Comparison of ENCODE assay signal across 8 cellular contexts in the genomic region with DNA sequence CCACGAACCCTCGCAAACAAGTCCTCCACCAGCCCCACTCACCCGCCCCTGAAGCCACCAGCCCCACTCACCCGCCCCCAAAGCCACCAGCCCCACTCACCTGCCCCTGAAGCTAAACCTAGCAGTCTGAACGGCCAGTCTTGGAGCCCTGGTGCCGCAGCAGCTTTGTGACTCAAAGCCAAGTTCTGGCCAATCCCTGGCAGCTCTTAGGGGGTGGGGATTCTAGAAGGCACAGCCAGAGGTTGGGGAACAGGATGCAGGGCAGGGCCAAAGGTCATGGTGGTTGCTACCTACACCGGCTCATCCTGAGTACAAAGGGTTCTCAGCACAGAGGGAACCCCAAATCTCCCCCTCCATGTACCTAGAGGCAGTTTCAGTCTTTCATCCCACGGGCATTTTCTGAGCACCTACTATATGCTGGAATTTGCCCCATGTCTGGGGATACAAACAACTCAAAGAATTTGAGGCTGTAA. TPM values are rescaled to one million over a fixed set of nuclear protein-coding genes. Genes with fewer than 3 reads are reported as not detected.
A peak's percentile ranks its signal among the peaks of the same experiment; 100 is the strongest.
DNase-seq lines count a peak whose midpoint lies in the region; ATAC-seq and TF ChIP-seq lines count a peak whose summit lies in the region.

A gene with protein sequence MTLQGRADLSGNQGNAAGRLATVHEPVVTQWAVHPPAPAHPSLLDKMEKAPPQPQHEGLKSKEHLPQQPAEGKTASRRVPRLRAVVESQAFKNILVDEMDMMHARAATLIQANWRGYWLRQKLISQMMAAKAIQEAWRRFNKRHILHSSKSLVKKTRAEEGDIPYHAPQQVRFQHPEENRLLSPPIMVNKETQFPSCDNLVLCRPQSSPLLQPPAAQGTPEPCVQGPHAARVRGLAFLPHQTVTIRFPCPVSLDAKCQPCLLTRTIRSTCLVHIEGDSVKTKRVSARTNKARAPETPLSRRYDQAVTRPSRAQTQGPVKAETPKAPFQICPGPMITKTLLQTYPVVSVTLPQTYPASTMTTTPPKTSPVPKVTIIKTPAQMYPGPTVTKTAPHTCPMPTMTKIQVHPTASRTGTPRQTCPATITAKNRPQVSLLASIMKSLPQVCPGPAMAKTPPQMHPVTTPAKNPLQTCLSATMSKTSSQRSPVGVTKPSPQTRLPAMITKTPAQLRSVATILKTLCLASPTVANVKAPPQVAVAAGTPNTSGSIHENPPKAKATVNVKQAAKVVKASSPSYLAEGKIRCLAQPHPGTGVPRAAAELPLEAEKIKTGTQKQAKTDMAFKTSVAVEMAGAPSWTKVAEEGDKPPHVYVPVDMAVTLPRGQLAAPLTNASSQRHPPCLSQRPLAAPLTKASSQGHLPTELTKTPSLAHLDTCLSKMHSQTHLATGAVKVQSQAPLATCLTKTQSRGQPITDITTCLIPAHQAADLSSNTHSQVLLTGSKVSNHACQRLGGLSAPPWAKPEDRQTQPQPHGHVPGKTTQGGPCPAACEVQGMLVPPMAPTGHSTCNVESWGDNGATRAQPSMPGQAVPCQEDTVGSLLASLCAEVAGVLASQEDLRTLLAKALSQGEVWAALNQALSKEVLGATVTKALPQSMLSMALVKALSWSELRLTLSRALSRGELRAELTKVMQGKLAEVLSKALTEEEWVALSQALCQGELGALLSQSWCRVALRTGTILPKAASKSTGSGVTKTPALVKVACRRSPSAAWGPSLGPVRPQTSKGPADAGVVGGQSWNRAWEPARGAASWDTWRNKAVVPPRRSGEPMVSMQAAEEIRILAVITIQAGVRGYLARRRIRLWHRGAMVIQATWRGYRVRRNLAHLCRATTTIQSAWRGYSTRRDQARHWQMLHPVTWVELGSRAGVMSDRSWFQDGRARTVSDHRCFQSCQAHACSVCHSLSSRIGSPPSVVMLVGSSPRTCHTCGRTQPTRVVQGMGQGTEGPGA (N-terminal part only) (minus strand): TSS at position 150 of the 473 bp plus-strand sequence. CDS start 4,974 bp downstream, outside the sequence.

- no peaks in the 10 kb centered on the region for H3K27me3 ChIP-seq in HCT116 (ENCODE audit: insufficient read depth, low read length)
- H3K27me3 ChIP-seq in skeletal muscle satellite cell (ENCODE audit: control insufficient read depth, insufficient read depth, low read length) = no peaks in the 10 kb centered on the region

- peaks cover 17% of the 10 kb centered on the region for H3K36me3 Mint-ChIP-seq in activated CD4-positive, alpha-beta memory T cell treated with anti-CD3 and anti-CD28 coated beads for 36 hours
- H3K36me3 Mint-ChIP-seq in glutamatergic neuron (ENCODE audit: unreplicated experiment) = peaks cover 2% of the 10 kb centered on the region

- no peaks in the 10 kb centered on the region for H3K9me3 Mint-ChIP-seq in activated CD4-positive, alpha-beta memory T cell treated with anti-CD3 and anti-CD28 coated beads for 36 hours
- peaks cover 11% of the 10 kb centered on the region for H3K9me3 Mint-ChIP-seq in glutamatergic neuron (ENCODE audit: unreplicated experiment)

- peaks cover 57 to 71% of the 10 kb centered on the region in 2 experiments for H3K4me1 ChIP-seq in HCT116 (ENCODE audit: control insufficient read depth in 1 of 2, insufficient read depth in 2 of 2, low read length in 2 of 2)
- H3K4me1 ChIP-seq in skeletal muscle satellite cell (ENCODE audit: control insufficient read depth, insufficient read depth, low read length) = peaks cover 33% of the 10 kb centered on the region

- peak within 1 kb of the TSS; percentile 92 for H3K27ac ChIP-seq in HCT116 (ENCODE audit: low read depth, low read length)

- peak; percentile 73 for ATAC-seq in HCT116

- H2AFZ ChIP-seq in HCT116 (ENCODE audit: low read depth, low read length, poor library complexity, severe bottlenecking) = no peak within 1 kb of the TSS

- TF ChIP-seq POLR2A in HCT116 (IDR thresholded peaks at IDR 0.05; ENCODE audit: borderline replicate concordance, extremely low read depth, insufficient read depth, insufficient read length) = no peak

- DNase-seq in HCT116 (ENCODE audit: low read depth, low spot score) (no peak), glutamatergic neuron (no peak), GM20000 (ENCODE audit: low spot score) (no peak), T-helper 9 cell (no peak), NCI-H748 (lab: John Stamatoyannopoulos, UW; ENCODE audit: unreplicated experiment) (no peak)
- peak; percentile 48 for DNase-seq in activated CD4-positive, alpha-beta memory T cell treated with anti-CD3 and anti-CD28 coated beads for 36 hours
- DNase-seq in activated effector memory CD4-positive, alpha-beta T cell treated with anti-CD3 and anti-CD28 coated beads, Interleukin-2, amount 50 U/mL, for 16 hours = no peak

- no peaks in the 10 kb centered on the region for H4K20me1 ChIP-seq in HCT116 (ENCODE audit: insufficient read depth)

- no peak for TF ChIP-seq RAD21 in HCT116 (IDR thresholded peaks at IDR 0.05; ENCODE audit: low read depth)

- peaks cover 33% of the 10 kb centered on the region for H3K4me1 Mint-ChIP-seq in activated CD4-positive, alpha-beta memory T cell treated with anti-CD3 and anti-CD28 coated beads for 36 hours (ENCODE audit: low read depth)
- peaks cover 4% of the 10 kb centered on the region for H3K4me1 Mint-ChIP-seq in glutamatergic neuron (ENCODE audit: low read depth, unreplicated experiment)

- H3K27me3 Mint-ChIP-seq in activated CD4-positive, alpha-beta memory T cell treated with anti-CD3 and anti-CD28 coated beads for 36 hours = no peaks in the 10 kb centered on the region
- H3K27me3 Mint-ChIP-seq in glutamatergic neuron (ENCODE audit: unreplicated experiment) = peaks cover 10% of the 10 kb centered on the region

- peak within 1 kb of the TSS; percentile 66 for H3K9ac ChIP-seq in HCT116 (ENCODE audit: low read length)
- peak within 1 kb of the TSS; percentile 47 for H3K9ac ChIP-seq in skeletal muscle satellite cell (ENCODE audit: low read depth, low read length)

- H3K4me2 ChIP-seq in HCT116 (ENCODE audit: low read length) (peak within 1 kb of the TSS; percentile 87), skeletal muscle satellite cell (ENCODE audit: low read length) (peak within 1 kb of the TSS; percentile 64)

- peak within 1 kb of the TSS; percentile 23 for H3K27ac Mint-ChIP-seq in activated CD4-positive, alpha-beta memory T cell treated with anti-CD3 and anti-CD28 coated beads for 36 hours
- peak within 1 kb of the TSS; percentile 28 for H3K27ac Mint-ChIP-seq in glutamatergic neuron (ENCODE audit: unreplicated experiment)

- RAD21 ChIA-PET in HCT116 (lab: Charles Lee; ENCODE audit: low non-redundant PET in 1 of 2, low total read pairs in 2 of 2, uncharacterized antibody in 2 of 2, unreplicated experiment in 2 of 2) = interaction anchor here (0.6 to 1.7 kb wide), 6 partner anchors 18 to 54 kb away, joined by 3 to 10 read pairs (median 3); no protein-coding TSS in a partner anchor

- H3K9me3 ChIP-seq in HCT116 (ENCODE audit: control insufficient read depth in 1 of 2, insufficient read depth in 1 of 2, low read depth in 1 of 2, low read length in 2 of 2) (no peaks in the 10 kb centered on the region), skeletal muscle satellite cell (replicated peaks; ENCODE audit: low read length) (no peaks in the 10 kb centered on the region)

- CTCF ChIA-PET in HCT116 (lab: Charles Lee) = interaction anchor here (0.5 to 2.3 kb wide), 8 partner anchors 19 to 143 kb away, joined by 3 to 15 read pairs (median 3); a partner anchor contains a TSS
- CTCF ChIA-PET in activated CD4-positive, alpha-beta memory T cell treated with anti-CD3 and anti-CD28 coated beads for 36 hours (lab: Charles Lee) = interaction anchor here (1.1 to 11.5 kb wide), 7 partner anchors 22 to 114 kb away, joined by 3 to 321 read pairs (median 4); a partner anchor contains a TSS

- POLR2A ChIA-PET in HCT116 (lab: Charles Lee) = interaction anchor here (0.6 to 5.3 kb wide), 10 partner anchors 18 to 115 kb away, joined by 3 to 24 read pairs (median 4); a partner anchor contains a TSS
- POLR2A ChIA-PET in activated CD4-positive, alpha-beta memory T cell treated with anti-CD3 and anti-CD28 coated beads for 36 hours (lab: Charles Lee) = no interaction called here

- H3K9me2 ChIP-seq in HCT116 (ENCODE audit: insufficient read depth) = no peaks in the 10 kb centered on the region

- H3K4me3 Mint-ChIP-seq in activated CD4-positive, alpha-beta memory T cell treated with anti-CD3 and anti-CD28 coated beads for 36 hours = no peak within 1 kb of the TSS
- H3K4me3 Mint-ChIP-seq in glutamatergic neuron (ENCODE audit: unreplicated experiment) = no peak within 1 kb of the TSS

- BruUV-seq in HCT116 (replicated peaks; lab: Mats Ljungman, UMichigan) = no TSS peak

- TF ChIP-seq CTCF in HCT116 (IDR thresholded peaks at IDR 0.05 in 2 of 3, conservative IDR thresholded peaks at IDR 0.05 in 1 of 3; ENCODE audit: borderline replicate concordance in 1 of 3, insufficient read depth in 1 of 3, low read depth in 2 of 3, low read length in 2 of 3) (no peak), glutamatergic neuron (IDR thresholded peaks at IDR 0.05; ENCODE audit: partially characterized antibody, unreplicated experiment) (no peak), GM20000 (IDR thresholded peaks at IDR 0.05; ENCODE audit: extremely low read depth, missing control alignments) (no peak)

- H3K79me2 ChIP-seq in HCT116 (ENCODE audit: insufficient read depth, low read length) = peaks cover 20% of the 10 kb centered on the region

- H3K36me3 ChIP-seq in HCT116 (ENCODE audit: control insufficient read depth in 1 of 2, insufficient read depth in 2 of 2, low read length in 2 of 2) (0 out of 4 replicates have a peak, but pooled peaks cover 0 to 4% of the 10 kb centered on the region in 2 experiments), skeletal muscle satellite cell (ENCODE audit: insufficient read depth, low read length) (peaks cover 14% of the 10 kb centered on the region)

- intact Hi-C loops in HCT116 (cut with micrococcal nuclease) = loop anchor here (1.0 to 2.0 kb wide), 2 partner anchors 30 to 82 kb away; no protein-coding TSS in a partner anchor
- intact Hi-C loops in activated CD4-positive, alpha-beta memory T cell treated with anti-CD3 and anti-CD28 coated beads for 36 hours (cut with micrococcal nuclease) = no loop called here

- H3K4me3 ChIP-seq in HCT116 (replicated peaks in 1 of 2; ENCODE audit: low read depth in 1 of 2, low read length in 2 of 2) (peak within 1 kb of the TSS; percentile 17 to 47), skeletal muscle satellite cell (ENCODE audit: low read length) (peak within 1 kb of the TSS; percentile 19)

TF ChIP-seq in HCT116, 20 proteins besides CTCF, POLR2A, EP300 and RAD21 (continues in another document):
- no peak for TF ChIP-seq ELF1 (IDR thresholded peaks at IDR 0.05; ENCODE audit: borderline replicate concordance, low read depth)
- no peak for TF ChIP-seq FOSL1 (IDR thresholded peaks at IDR 0.05; ENCODE audit: low read depth)

RNA-seq across cellular contexts. Expression of the gene that starts here (rescaled TPM):
- total RNA-seq in HCT116 (2021; ENCODE audit: unreplicated experiment) (4.8 TPM), glutamatergic neuron (ENCODE audit: unreplicated experiment) (23.6 TPM)
- 1.9 and 2.7 TPM in 2 replicates for polyA plus RNA-seq in HCT116 (2012)
- under 1 TPM; 0.36 to 0.39 TPM for total RNA-seq in activated CD4-positive, alpha-beta memory T cell treated with anti-CD3 and anti-CD28 coated beads for 36 hours
- 0.22 and 0.25 TPM in 2 replicates for total RNA-seq in skeletal muscle satellite cell (2012; rRNA removed)

Comparison
In these comparisons a context has a peak if more than half of its experiments do, and no peak if none do; other contexts are left out.
1. Peak in DNase-seq in activated CD4-positive, alpha-beta memory T cell treated with anti-CD3 and anti-CD28 coated beads for 36 hours; RNA of the gene not detected or under 1 TPM.